ENCODE assay signal across 25 cellular contexts in the genomic region with DNA sequence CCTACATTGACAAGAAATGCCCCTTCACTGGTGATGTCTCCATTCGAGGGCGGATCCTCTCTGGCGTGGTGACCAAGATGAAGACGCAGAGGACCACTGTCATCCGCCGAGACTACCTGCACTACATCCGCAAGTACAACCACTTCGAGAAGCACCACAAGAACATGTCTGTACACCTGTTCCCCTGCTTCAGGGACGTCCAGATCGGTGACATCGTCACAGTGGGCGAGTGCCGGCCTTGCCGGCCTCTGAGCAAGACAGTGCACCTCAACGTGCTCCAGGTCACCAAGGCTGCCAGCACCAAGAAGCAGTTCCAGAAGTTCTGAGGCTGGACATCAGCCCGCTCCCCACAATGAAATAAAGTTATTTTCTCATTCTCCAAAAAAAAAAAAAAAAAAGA. TPM values are rescaled to one million over a fixed set of nuclear protein-coding genes. Genes with fewer than 3 reads are reported as not detected.
A peak's percentile ranks its signal among the peaks of the same experiment; 100 is the strongest.
DNase-seq lines count a peak whose midpoint lies in the region; ATAC-seq and TF ChIP-seq lines count a peak whose summit lies in the region.
"Had no signal": no experiment of that assay in that cellular context is flagged by ENCODE, and none has a peak within 500 bp of the region (broad histone marks: within the 10 kb centered on the region; RNA-seq: fewer than 3 reads in every experiment).

No MANE protein-coding gene starts in this region.

- peak overlapping the region; percentile 46 for H3K27ac Mint-ChIP-seq in activated T-cell treated with anti-CD3 and anti-CD28 coated beads, Interleukin-2, amount 50 U/mL, for 72 hours
- no peak overlapping the region for H3K27ac Mint-ChIP-seq in activated T-cell treated with anti-CD3 and anti-CD28 coated beads, Interleukin-2, amount 50 U/mL, for 24 hours
- H3K27ac Mint-ChIP-seq in T-helper 17 cell, result peak overlapping the region; percentile 82
- no peak overlapping the region for H3K27ac Mint-ChIP-seq in effector memory CD8-positive, alpha-beta T cell
- peak overlapping the region; percentile 45 for H3K27ac Mint-ChIP-seq in stimulated activated effector memory CD8-positive, alpha-beta T cell treated with anti-CD3 and anti-CD28 coated beads, Interleukin-12 subunit alpha, Interleukin-12 subunit beta, amount 100 ng/mL, for 72 hours

- CTCF ChIA-PET in RWPE1 (lab: Yijun Ruan, JAX), result no interaction called here

- peaks cover 12 to 13% of the 10 kb centered on the region in 2 donors for H3K36me3 Mint-ChIP-seq in activated T-cell treated with anti-CD3 and anti-CD28 coated beads, Interleukin-2, amount 50 U/mL, for 72 hours (ENCODE audit: insufficient read depth in 2 of 2)
- H3K36me3 Mint-ChIP-seq in activated T-cell treated with anti-CD3 and anti-CD28 coated beads, Interleukin-2, amount 50 U/mL, for 24 hours (ENCODE audit: low read depth), result peaks cover 75% of the 10 kb centered on the region
- H3K36me3 Mint-ChIP-seq in T-helper 17 cell (ENCODE audit: low read depth), result peaks cover 2% of the 10 kb centered on the region
- H3K36me3 Mint-ChIP-seq in effector memory CD8-positive, alpha-beta T cell (ENCODE audit: insufficient read depth), result peaks cover 44% of the 10 kb centered on the region
- peaks cover 71% of the 10 kb centered on the region for H3K36me3 Mint-ChIP-seq in stimulated activated effector memory CD8-positive, alpha-beta T cell treated with anti-CD3 and anti-CD28 coated beads, Interleukin-12 subunit alpha, Interleukin-12 subunit beta, amount 100 ng/mL, for 72 hours

- intact Hi-C loops in gastrocnemius medialis (cut with DNase I; ENCODE audit: low total_unique reads), result loop anchor here (5.0 kb wide), 2 partner anchors 61 to 131 kb away; a partner anchor contains a TSS

- H3K27ac ChIP-seq in gastrocnemius medialis (no peak overlapping the region), RWPE1 (no peak overlapping the region)
- H3K27ac ChIP-seq: body of pancreas, stomach, transverse colon had no signal

- H3K27me3 ChIP-seq in gastrocnemius medialis, result no peaks in the 10 kb centered on the region
- H3K27me3 ChIP-seq: body of pancreas, stomach, transverse colon had no signal

- POLR2A ChIA-PET in RWPE1 (lab: Yijun Ruan, JAX; ENCODE audit: low non-redundant PET), result no interaction called here

- TF ChIP-seq CTCF in gastrocnemius medialis (IDR thresholded peaks at IDR 0.05 in 4 of 5, conservative IDR thresholded peaks at IDR 0.05 in 1 of 5), result no peak
- no peak for TF ChIP-seq CTCF in RWPE1 (conservative IDR thresholded peaks at IDR 0.05; ENCODE audit: low read depth)

- peaks cover 15 to 22% of the 10 kb centered on the region in 2 donors for H3K4me1 ChIP-seq in gastrocnemius medialis

- H3K27me3 Mint-ChIP-seq in activated T-cell treated with anti-CD3 and anti-CD28 coated beads, Interleukin-2, amount 50 U/mL, for 72 hours (ENCODE audit: low read depth), result no peaks in the 10 kb centered on the region
- no peaks in the 10 kb centered on the region for H3K27me3 Mint-ChIP-seq in activated T-cell treated with anti-CD3 and anti-CD28 coated beads, Interleukin-2, amount 50 U/mL, for 24 hours
- no peaks in the 10 kb centered on the region for H3K27me3 Mint-ChIP-seq in T-helper 17 cell
- H3K27me3 Mint-ChIP-seq in effector memory CD8-positive, alpha-beta T cell, result no peaks in the 10 kb centered on the region

- H3K4me3 ChIP-seq in gastrocnemius medialis, result no peak overlapping the region
- H3K4me3 ChIP-seq: body of pancreas, mucosa of descending colon, transverse colon had no signal

- in situ Hi-C loops in gastrocnemius medialis (cut with MboI; ENCODE audit: low sequenced_read_pairs in 4 of 4), result no loop called here

- no peak for ATAC-seq in activated T-cell treated with anti-CD3 and anti-CD28 coated beads, Interleukin-2, amount 50 U/mL, for 72 hours (replicated peaks in 1 of 2)
- ATAC-seq in T-helper 17 cell (no peak), gastrocnemius medialis (no peak)
- no peak for ATAC-seq in effector memory CD8-positive, alpha-beta T cell (replicated peaks)
- ATAC-seq in stimulated activated effector memory CD8-positive, alpha-beta T cell treated with anti-CD3 and anti-CD28 coated beads, Interleukin-12 subunit alpha, Interleukin-12 subunit beta, amount 100 ng/mL, for 72 hours, result no peak
- no peak for ATAC-seq in activated CD4-positive, CD25-positive, alpha-beta regulatory T cell treated with anti-CD3 and anti-CD28 coated beads, Interleukin-2, amount 50 U/mL, for 24 hours
- ATAC-seq: body of pancreas, esophagus mucosa, mucosa of descending colon had no signal

- no peak for DNase-seq in activated T-cell treated with anti-CD3 and anti-CD28 coated beads, Interleukin-2, amount 50 U/mL, for 72 hours
- DNase-seq in activated T-cell treated with anti-CD3 and anti-CD28 coated beads, Interleukin-2, amount 50 U/mL, for 24 hours, result no peak
- no peak for DNase-seq in T-helper 17 cell
- DNase-seq in effector memory CD8-positive, alpha-beta T cell, result no peak
- no peak for DNase-seq in stimulated activated effector memory CD8-positive, alpha-beta T cell treated with anti-CD3 and anti-CD28 coated beads, Interleukin-12 subunit alpha, Interleukin-12 subunit beta, amount 100 ng/mL, for 72 hours (ENCODE audit: low spot score in 2 of 2)
- no peak for DNase-seq in gastrocnemius medialis
- DNase-seq in RWPE1 (ENCODE audit: low spot score), result no peak
- DNase-seq: activated CD4-positive, alpha-beta T cell treated with anti-CD3 and anti-CD28 coated beads, Interleukin-2, amount 50 U/mL, for 1 hour; activated T-cell treated with anti-CD3 and anti-CD28 coated beads for 4 hours; body of pancreas; effector CD8-positive, alpha-beta T cell; foreskin melanocyte; HFFc6; islet precursor cell; KBM-7; mucosa of descending colon; NCI-H1694 treated with DMSO at 0.1 percent for 48 hours; NCI-H748 treated with DMSO at 0.1 percent for 48 hours; occipital lobe; retina; stimulated activated CD4-positive, alpha-beta T cell treated with anti-CD3 and anti-CD28 coated beads, Interleukin-2, amount 100 ng/mL, for 48 hours; stomach; transverse colon had no signal

- H3K9me3 Mint-ChIP-seq in activated T-cell treated with anti-CD3 and anti-CD28 coated beads, Interleukin-2, amount 50 U/mL, for 72 hours, result no peaks in the 10 kb centered on the region
- no peaks in the 10 kb centered on the region for H3K9me3 Mint-ChIP-seq in activated T-cell treated with anti-CD3 and anti-CD28 coated beads, Interleukin-2, amount 50 U/mL, for 24 hours
- no peaks in the 10 kb centered on the region for H3K9me3 Mint-ChIP-seq in effector memory CD8-positive, alpha-beta T cell
- no peaks in the 10 kb centered on the region for H3K9me3 Mint-ChIP-seq in stimulated activated effector memory CD8-positive, alpha-beta T cell treated with anti-CD3 and anti-CD28 coated beads, Interleukin-12 subunit alpha, Interleukin-12 subunit beta, amount 100 ng/mL, for 72 hours
- H3K9me3 Mint-ChIP-seq: HFFc6 had no signal

- H3K9me3 ChIP-seq in T-helper 17 cell (ENCODE audit: control insufficient read depth, low read length, poor library complexity, severe bottlenecking), result no peaks in the 10 kb centered on the region
- H3K9me3 ChIP-seq in gastrocnemius medialis, result no peaks in the 10 kb centered on the region
- H3K9me3 ChIP-seq: body of pancreas, mucosa of descending colon, stomach, transverse colon had no signal

- peaks cover 50% of the 10 kb centered on the region for H3K4me1 Mint-ChIP-seq in activated T-cell treated with anti-CD3 and anti-CD28 coated beads, Interleukin-2, amount 50 U/mL, for 72 hours (ENCODE audit: low read depth)
- H3K4me1 Mint-ChIP-seq in activated T-cell treated with anti-CD3 and anti-CD28 coated beads, Interleukin-2, amount 50 U/mL, for 24 hours (ENCODE audit: low read depth), result peaks cover 57% of the 10 kb centered on the region
- H3K4me1 Mint-ChIP-seq in T-helper 17 cell, result peaks cover 22% of the 10 kb centered on the region
- peaks cover 25 to 27% of the 10 kb centered on the region in 2 donors for H3K4me1 Mint-ChIP-seq in effector memory CD8-positive, alpha-beta T cell (ENCODE audit: low read depth in 2 of 2)
- H3K4me1 Mint-ChIP-seq in stimulated activated effector memory CD8-positive, alpha-beta T cell treated with anti-CD3 and anti-CD28 coated beads, Interleukin-12 subunit alpha, Interleukin-12 subunit beta, amount 100 ng/mL, for 72 hours, result peaks cover 40% of the 10 kb centered on the region

- peak overlapping the region in 1 of 2 donors; percentile 47 for H3K4me3 Mint-ChIP-seq in activated T-cell treated with anti-CD3 and anti-CD28 coated beads, Interleukin-2, amount 50 U/mL, for 72 hours
- no peak overlapping the region for H3K4me3 Mint-ChIP-seq in activated T-cell treated with anti-CD3 and anti-CD28 coated beads, Interleukin-2, amount 50 U/mL, for 24 hours
- H3K4me3 Mint-ChIP-seq in T-helper 17 cell, result no peak overlapping the region
- peak overlapping the region; percentile 29 to 40 for H3K4me3 Mint-ChIP-seq in effector memory CD8-positive, alpha-beta T cell
- no peak overlapping the region for H3K4me3 Mint-ChIP-seq in stimulated activated effector memory CD8-positive, alpha-beta T cell treated with anti-CD3 and anti-CD28 coated beads, Interleukin-12 subunit alpha, Interleukin-12 subunit beta, amount 100 ng/mL, for 72 hours

- no peak for TF ChIP-seq POLR2A in gastrocnemius medialis (IDR thresholded peaks at IDR 0.05)

- peaks cover 0 to 22% of the 10 kb centered on the region in 2 donors for H3K36me3 ChIP-seq in gastrocnemius medialis

RNA-seq across cellular contexts. Expression of a gene that starts 2.8 kb away (rescaled TPM):
- total RNA-seq in activated T-cell treated with anti-CD3 and anti-CD28 coated beads, Interleukin-2, amount 50 U/mL, for 72 hours, result 10 to 100 TPM; 58.2 to 60.4 TPM
- 10 to 100 TPM; 44.0 to 45.4 TPM for total RNA-seq in T-helper 17 cell
- total RNA-seq in gastrocnemius medialis, result 10 to 100 TPM; 30.0 to 50.0 (median 39.6) TPM

Comparison
In these comparisons a context has a peak if more than half of its experiments do, and no peak if none do; other contexts are left out.
1. H3K27ac Mint-ChIP-seq: peak in activated T-cell treated with anti-CD3 and anti-CD28 coated beads, Interleukin-2, amount 50 U/mL, for 72 hours (single experiment), T-helper 17 cell (single experiment) and stimulated activated effector memory CD8-positive, alpha-beta T cell treated with anti-CD3 and anti-CD28 coated beads, Interleukin-12 subunit alpha, Interleukin-12 subunit beta, amount 100 ng/mL, for 72 hours (single experiment); none in activated T-cell treated with anti-CD3 and anti-CD28 coated beads, Interleukin-2, amount 50 U/mL, for 24 hours (single experiment) and effector memory CD8-positive, alpha-beta T cell (0 of 2).
2. H3K4me3 Mint-ChIP-seq: peak in effector memory CD8-positive, alpha-beta T cell (2 of 2); none in activated T-cell treated with anti-CD3 and anti-CD28 coated beads, Interleukin-2, amount 50 U/mL, for 24 hours (single experiment), T-helper 17 cell (single experiment) and stimulated activated effector memory CD8-positive, alpha-beta T cell treated with anti-CD3 and anti-CD28 coated beads, Interleukin-12 subunit alpha, Interleukin-12 subunit beta, amount 100 ng/mL, for 72 hours (single experiment).